ENCODE assay signal across 9 cellular contexts in the genomic region with DNA sequence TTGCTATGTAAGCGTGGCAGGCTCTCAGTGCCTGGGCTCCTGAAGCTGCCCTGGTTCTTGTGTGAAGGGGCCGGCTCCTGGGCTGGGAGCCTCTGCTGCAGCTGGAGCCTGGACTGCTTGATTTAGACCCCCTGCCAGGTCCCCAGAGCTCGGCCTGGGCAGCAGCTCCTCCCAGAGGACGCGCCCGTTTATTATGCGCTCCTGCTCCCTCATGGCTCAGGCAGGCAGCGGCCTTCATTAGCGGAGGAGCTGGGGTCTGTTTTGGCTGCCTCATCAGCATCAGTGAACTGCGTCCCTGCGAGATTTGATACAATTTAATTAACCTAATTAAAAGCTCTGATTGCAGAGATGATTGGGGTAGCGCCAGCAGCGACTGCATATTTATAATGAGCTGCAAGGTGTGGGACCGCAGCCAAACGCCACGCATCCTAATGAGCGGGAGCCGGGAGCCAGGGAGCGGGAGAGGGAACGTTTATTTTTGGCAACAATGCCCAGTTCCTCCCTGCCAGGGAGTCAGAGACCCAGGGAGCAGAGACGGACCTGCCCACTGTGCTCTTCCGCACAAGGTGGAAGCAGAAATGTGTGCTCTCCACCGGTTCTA. TPM values are rescaled to one million over a fixed set of nuclear protein-coding genes. Genes with fewer than 3 reads are reported as not detected.
DNase-seq lines count a peak whose midpoint lies in the region; ATAC-seq and TF ChIP-seq lines count a peak whose summit lies in the region.
"Had no signal": no experiment of that assay in that cellular context is flagged by ENCODE, and none has a peak within 500 bp of the region (broad histone marks: within the 10 kb centered on the region; RNA-seq: fewer than 3 reads in every experiment).

No MANE protein-coding gene starts in this region.

- H3K27ac ChIP-seq in esophagus (ENCODE audit: low read depth in 2 of 2, low read length in 1 of 2) (peak overlapping the region; percentile 90 to 91), upper lobe of right lung (no peak overlapping the region)
- H3K27ac ChIP-seq: VCaP had no signal

- peaks cover 42% of the 10 kb centered on the region for H3K4me1 Mint-ChIP-seq in HFFc6 (ENCODE audit: low read depth)

- TF ChIP-seq CTCF in HFFc6 (IDR thresholded peaks at IDR 0.05), result no peak
- no peak for TF ChIP-seq CTCF in upper lobe of right lung (IDR thresholded peaks at IDR 0.05)

- H3K27me3 ChIP-seq in esophagus (ENCODE audit: control insufficient read depth in 1 of 2, insufficient read depth in 2 of 2, low read length in 2 of 2), result no peaks in the 10 kb centered on the region
- H3K27me3 ChIP-seq in upper lobe of right lung, result no peaks in the 10 kb centered on the region

- DNase-seq in HFFc6, result no peak
- DNase-seq in NCI-H69 (lab: John Stamatoyannopoulos, UW), result peak; percentile 85
- peak; percentile 85 for DNase-seq in retina
- DNase-seq in activated CD4-positive, alpha-beta T cell treated with anti-CD3 and anti-CD28 coated beads, Interleukin-2, amount 50 U/mL, for 1 hour, result no peak
- no peak for DNase-seq in upper lobe of right lung

- H3K4me3 ChIP-seq in esophagus (ENCODE audit: low read depth in 1 of 2, low read length in 2 of 2) (no peak overlapping the region), upper lobe of right lung (no peak overlapping the region)

- H3K9me3 Mint-ChIP-seq in HFFc6, result no peaks in the 10 kb centered on the region

- H3K36me3 ChIP-seq in esophagus (ENCODE audit: control insufficient read depth in 2 of 2, insufficient read depth in 2 of 2, low read length in 1 of 2), result peaks cover 3 to 4% of the 10 kb centered on the region in 2 donors
- H3K36me3 ChIP-seq in upper lobe of right lung, result peaks cover 19% of the 10 kb centered on the region

- H3K27ac Mint-ChIP-seq in HFFc6, result peak overlapping the region; percentile 80

- ATAC-seq in GM21390 (IDR thresholded peaks at IDR 0.05; ENCODE audit: unreplicated experiment), result no peak
- no peak for ATAC-seq in upper lobe of right lung
- no peak for ATAC-seq in GM21447 (IDR thresholded peaks at IDR 0.05; ENCODE audit: unreplicated experiment)

- H3K36me3 Mint-ChIP-seq in HFFc6 (ENCODE audit: low read depth), result no peaks in the 10 kb centered on the region

- 22 to 26% methylated on average over 23 of the region's 23 CpGs for WGBS in esophagus, 2 donors

- H3K4me3 Mint-ChIP-seq in HFFc6, result peak overlapping the region; percentile 72; the same call in 1 of the 2 replicates

- intact Hi-C loops in upper lobe of right lung (cut with DNase I), result loop anchor here (10.0 kb wide), 1 partner anchor 806 kb away; no protein-coding TSS in a partner anchor

- no peaks in the 10 kb centered on the region for H3K9me3 ChIP-seq in esophagus (ENCODE audit: control insufficient read depth in 2 of 2, insufficient read depth in 1 of 2, low read depth in 1 of 2, low read length in 1 of 2)
- H3K9me3 ChIP-seq in upper lobe of right lung, result no peaks in the 10 kb centered on the region

- peaks cover 14 to 35% of the 10 kb centered on the region in 2 donors for H3K4me1 ChIP-seq in esophagus (ENCODE audit: control insufficient read depth in 2 of 2, insufficient read depth in 2 of 2, low read length in 1 of 2)
- H3K4me1 ChIP-seq in upper lobe of right lung, result peaks cover 22% of the 10 kb centered on the region

- H3K27me3 Mint-ChIP-seq in HFFc6 (ENCODE audit: insufficient read depth), result peaks cover 6% of the 10 kb centered on the region

RNA-seq across cellular contexts. Expression of a gene that starts 16.6 kb away (rescaled TPM):
- total RNA-seq in HFFc6 (2021; fragmentation: NEBNext Ultra II Directional; extraction: Animal tissue kit (Norgen Biotek cat#: 25700)), result 10 to 100 TPM; 41.4 to 57.1 (median 49.2) TPM
- polyA plus RNA-seq in esophagus, result 10 to 100 TPM; 16.3 to 32.0 TPM
- 29.1 TPM for total RNA-seq in upper lobe of right lung

RNA-seq across cellular contexts. Expression of a gene that starts 17.4 kb away (rescaled TPM):
- under 1 TPM in 1 of 6 experiments, not detected in 5; 0.11 TPM for total RNA-seq in HFFc6 (2021; fragmentation: NEBNext Ultra II Directional; extraction: Animal tissue kit (Norgen Biotek cat#: 25700))
- 1 to 10 TPM in 1 of 2 donors, under 1 TPM in 1; 0.22 to 1.4 TPM for polyA plus RNA-seq in esophagus
- total RNA-seq in upper lobe of right lung, result not detected

RNA-seq across cellular contexts. Expression of a gene that starts 23.9 kb away (rescaled TPM):
- total RNA-seq in HFFc6 (2021; fragmentation: NEBNext Ultra II Directional; extraction: Animal tissue kit (Norgen Biotek cat#: 25700)), result 10 to 100 TPM; 29.4 to 40.9 (median 33.2) TPM
- polyA plus RNA-seq in esophagus, result 10 to 100 TPM in 1 of 2 donors, 1 to 10 TPM in 1; 8.3 to 13.7 TPM
- total RNA-seq in upper lobe of right lung, result 22.4 TPM

RNA-seq across cellular contexts. Expression of a gene that starts 39.4 kb away (rescaled TPM):
- 10 to 100 TPM; 71.6 to 91.6 (median 81.3) TPM for total RNA-seq in HFFc6 (2021; fragmentation: NEBNext Ultra II Directional; extraction: Animal tissue kit (Norgen Biotek cat#: 25700))
- polyA plus RNA-seq in esophagus, result 10 to 100 TPM; 10.6 to 21.4 TPM
- total RNA-seq in upper lobe of right lung, result 48.7 TPM

Comparison
In these comparisons a context has a peak if more than half of its experiments do, and no peak if none do; other contexts are left out.
1. DNase-seq: peak in NCI-H69 (single experiment) and retina (single experiment); none in HFFc6 (single experiment), activated CD4-positive, alpha-beta T cell treated with anti-CD3 and anti-CD28 coated beads, Interleukin-2, amount 50 U/mL, for 1 hour (single experiment) and upper lobe of right lung (single experiment).